Comparison of ENCODE assay signal across 9 cellular contexts in genomic region chr2:126776255-126776654, GRCh38.
DNase-seq lines count a peak whose midpoint lies in the region; ATAC-seq and TF ChIP-seq lines count a peak whose summit lies in the region.
"Had no signal": no experiment of that assay in that cellular context is flagged by ENCODE, and none has a peak within 500 bp of the region (broad histone marks: within the 10 kb centered on the region; RNA-seq: fewer than 3 reads in every experiment).

No MANE protein-coding gene starts in this region.

- no TSS peak for BruUV-seq in IMR-90 (replicated peaks; lab: Mats Ljungman, UMichigan)

- no peak for TF ChIP-seq RAD21 in IMR-90 (IDR thresholded peaks at IDR 0.05; ENCODE audit: low read length)

- H3K9ac ChIP-seq in IMR-90 (ENCODE audit: low read depth, low read length): no peak overlapping the region

- H4K8ac ChIP-seq in IMR-90 (ENCODE audit: low read depth in 2 of 2, low read length in 2 of 2): no peak overlapping the region

- H3K4me1 ChIP-seq in IMR-90 (ENCODE audit: control insufficient read depth, insufficient read depth, low read length): no peaks in the 10 kb centered on the region

- H2BK5ac ChIP-seq in IMR-90 (ENCODE audit: low read depth, low read length, poor library complexity, severe bottlenecking): no peak overlapping the region

- 20% methylated on average over 2 of the region's 9 CpGs; no CpG with 5 or more reads in 1 of the 2 experiments for WGBS in IMR-90 (ENCODE audit: extremely low coverage in 2 of 2, insufficient read length in 1 of 2), 2 experiments

- no peak for TF ChIP-seq CTCF in IMR-90 (conservative IDR thresholded peaks at IDR 0.05; ENCODE audit: low read depth, low read length)
- no peak for TF ChIP-seq CTCF in glutamatergic neuron (IDR thresholded peaks at IDR 0.05; ENCODE audit: partially characterized antibody, unreplicated experiment)

- H3K36me3 Mint-ChIP-seq in glutamatergic neuron (ENCODE audit: unreplicated experiment): no peaks in the 10 kb centered on the region

- H3K79me1 ChIP-seq in IMR-90 (ENCODE audit: low read depth in 1 of 2, low read length in 2 of 2): no peaks in the 10 kb centered on the region

- H3K4me3 ChIP-seq in IMR-90 (ENCODE audit: insufficient read depth, low read depth, low read length): no peak overlapping the region

- H4K91ac ChIP-seq in IMR-90 (ENCODE audit: insufficient read depth, low read depth, low read length): no peak overlapping the region

- intact Hi-C loops in IMR-90 (cut with micrococcal nuclease): loop anchor here (5.0 to 10.0 kb wide), 3 partner anchors 144 to 1961 kb away; no protein-coding TSS in a partner anchor

- H3K56ac ChIP-seq in IMR-90 (ENCODE audit: extremely low read depth, insufficient read depth, low read length): no peak overlapping the region

- CTCF ChIA-PET in IMR-90 (lab: Yijun Ruan, JAX): interaction anchor here (1.1 to 1.4 kb wide), 2 partner anchors 248 to 274 kb away, joined by 3 to 16 read pairs; no protein-coding TSS in a partner anchor

- H2AK9ac ChIP-seq in IMR-90 (replicated peaks; ENCODE audit: low read depth, low read length, poor library complexity): no peak overlapping the region

- no peak overlapping the region for H2BK15ac ChIP-seq in IMR-90 (ENCODE audit: low read depth, low read length)

- no peak overlapping the region for H3K23ac ChIP-seq in IMR-90 (ENCODE audit: low read depth, low read length)

- dilution Hi-C loops in IMR-90 (cut with HindIII; ENCODE audit: low sequenced_read_pairs, unreplicated experiment): no loop called here

- in situ Hi-C loops in IMR-90 (cut with MboI; ENCODE audit: low sequenced_read_pairs): loop anchor here (5.0 kb wide), 1 partner anchor 249 kb away; no protein-coding TSS in a partner anchor
- in situ Hi-C loops in ACHN (cut with HindIII; ENCODE audit: low pct_ligation_motif_present, low pct_unique_long_range_greater_than_20kb, low sequenced_read_pairs): no loop called here

- no peaks in the 10 kb centered on the region for H3K9me1 ChIP-seq in IMR-90 (ENCODE audit: insufficient read depth, low read length)

- H3K27ac ChIP-seq in IMR-90 (ENCODE audit: insufficient read depth, low read length): no peak overlapping the region

- no peak overlapping the region for H3K14ac ChIP-seq in IMR-90 (replicated peaks; ENCODE audit: low read depth, low read length)

- no peaks in the 10 kb centered on the region for H3K36me3 ChIP-seq in IMR-90 (ENCODE audit: control insufficient read depth, insufficient read depth, low read length)

- peak overlapping the region; percentile 77 for H3K4me3 Mint-ChIP-seq in glutamatergic neuron (ENCODE audit: unreplicated experiment)

- H3K27ac Mint-ChIP-seq in glutamatergic neuron (ENCODE audit: unreplicated experiment): no peak overlapping the region

- no peak overlapping the region for H3K4ac ChIP-seq in IMR-90 (ENCODE audit: low read depth, low read length)

- H3K9me3 Mint-ChIP-seq in glutamatergic neuron (ENCODE audit: unreplicated experiment): peaks cover 7% of the 10 kb centered on the region

- H2BK120ac ChIP-seq in IMR-90 (ENCODE audit: low read depth, low read length): no peak overlapping the region

- POLR2A ChIA-PET in IMR-90 (lab: Charles Lee; ENCODE audit: unreplicated experiment): no interaction called here

- no peak overlapping the region for H3K18ac ChIP-seq in IMR-90 (ENCODE audit: low read depth, low read length)

- no peaks in the 10 kb centered on the region for H4K20me1 ChIP-seq in IMR-90 (ENCODE audit: insufficient read depth, low read length)

- peaks cover 13% of the 10 kb centered on the region for H3K27me3 Mint-ChIP-seq in glutamatergic neuron (ENCODE audit: unreplicated experiment)

- H4K5ac ChIP-seq in IMR-90 (ENCODE audit: low read depth, low read length): no peak overlapping the region

- H3K4me2 ChIP-seq in IMR-90 (ENCODE audit: low read depth, low read length): no peak overlapping the region; the same call in 1 of the 2 replicates

- no peak for TF ChIP-seq POLR2A in IMR-90 (IDR thresholded peaks at IDR 0.05; ENCODE audit: low read depth, low read length)

- peaks cover 6% of the 10 kb centered on the region for H3K4me1 Mint-ChIP-seq in glutamatergic neuron (ENCODE audit: low read depth, unreplicated experiment)

- no peaks in the 10 kb centered on the region for H3K9me3 ChIP-seq in IMR-90 (ENCODE audit: control insufficient read depth, insufficient read depth, low read length)

- no peak for DNase-seq in IMR-90
- no peak for DNase-seq in glutamatergic neuron
- peak; percentile 18 for DNase-seq in retina
- no peak for DNase-seq in ACHN
- DNase-seq in stimulated activated CD4-positive, alpha-beta T cell treated with anti-CD3 and anti-CD28 coated beads, Interleukin-4, amount 100 ng/mL, for 1 hour: no peak
- DNase-seq in COR-L47 (lab: John Stamatoyannopoulos, UW): no peak
- DNase-seq in COLO668 (lab: John Stamatoyannopoulos, UW; ENCODE audit: unreplicated experiment): no peak
- DNase-seq: NCI-H510A had no signal

- no peak overlapping the region for H2AFZ ChIP-seq in IMR-90 (replicated peaks; ENCODE audit: low read length, poor library complexity)

- H2AK5ac ChIP-seq in IMR-90 (ENCODE audit: low read depth, low read length): no peak overlapping the region

- peaks cover 15% of the 10 kb centered on the region; the same call in 1 of the 2 replicates for H3K27me3 ChIP-seq in IMR-90 (ENCODE audit: control insufficient read depth, insufficient read depth, low read length)

- H2BK20ac ChIP-seq in IMR-90 (ENCODE audit: low read depth, low read length): no peak overlapping the region

- ATAC-seq in GM18517 (IDR thresholded peaks at IDR 0.05; ENCODE audit: unreplicated experiment): peak; percentile 5
- peak; percentile 12 for ATAC-seq in IMR-90 (ENCODE audit: low read depth)

TF ChIP-seq in IMR-90, 13 proteins besides CTCF, POLR2A, EP300 and RAD21:
- TF ChIP-seq CHD1 (IDR thresholded peaks at IDR 0.05; ENCODE audit: low read depth, low read length): no peak
- TF ChIP-seq, protein P1, sequence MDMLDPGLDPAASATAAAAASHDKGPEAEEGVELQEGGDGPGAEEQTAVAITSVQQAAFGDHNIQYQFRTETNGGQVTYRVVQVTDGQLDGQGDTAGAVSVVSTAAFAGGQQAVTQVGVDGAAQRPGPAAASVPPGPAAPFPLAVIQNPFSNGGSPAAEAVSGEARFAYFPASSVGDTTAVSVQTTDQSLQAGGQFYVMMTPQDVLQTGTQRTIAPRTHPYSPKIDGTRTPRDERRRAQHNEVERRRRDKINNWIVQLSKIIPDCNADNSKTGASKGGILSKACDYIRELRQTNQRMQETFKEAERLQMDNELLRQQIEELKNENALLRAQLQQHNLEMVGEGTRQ (IDR thresholded peaks at IDR 0.05; ENCODE audit: low read depth, low read length): no peak
- no peak for TF ChIP-seq RFX5 (IDR thresholded peaks at IDR 0.05; ENCODE audit: low read depth, low read length)
- TF ChIP-seq MAZ (IDR thresholded peaks at IDR 0.05; ENCODE audit: borderline replicate concordance, low read depth, low read length): no peak
- TF ChIP-seq NFE2L2 (IDR thresholded peaks at IDR 0.05; ENCODE audit: low read depth, low read length): no peak
- no peak for TF ChIP-seq SMC3 (IDR thresholded peaks at IDR 0.05; ENCODE audit: low read depth, low read length)
- TF ChIP-seq MXI1 (IDR thresholded peaks at IDR 0.05; ENCODE audit: borderline replicate concordance, low read depth, low read length): no peak
- TF ChIP-seq MAFK (IDR thresholded peaks at IDR 0.05; ENCODE audit: low read depth, low read length): no peak
